15 cellular contexts compared by ENCODE assay signal in genomic region chr7:70134029-70134445, GRCh38.
DNase-seq lines count a peak whose midpoint lies in the region; ATAC-seq and TF ChIP-seq lines count a peak whose summit lies in the region.
"Had no signal": no experiment of that assay in that cellular context is flagged by ENCODE, and none has a peak within 500 bp of the region (broad histone marks: within the 10 kb centered on the region; RNA-seq: fewer than 3 reads in every experiment).

No MANE protein-coding gene starts in this region.

- TF ChIP-seq CTCF in brain (conservative IDR thresholded peaks at IDR 0.05) (no peak), neural crest cell (conservative IDR thresholded peaks at IDR 0.05) (no peak)

- peak overlapping the region; percentile 69 to 95 (median 90) for H3K27ac Mint-ChIP-seq in brain
- peak overlapping the region; percentile 78 for H3K27ac Mint-ChIP-seq in neural crest cell (ENCODE audit: unreplicated experiment)
- H3K27ac Mint-ChIP-seq: activated naive CD4-positive, alpha-beta T cell treated with anti-CD3 and anti-CD28 coated beads, Interleukin-2, amount 10 ng/mL, durations not matched to agents 7 days and 5 days; stimulated activated naive B cell treated with anti-CD40 and anti-IgM and Interleukin-4, amounts not matched to agents 10 μg/mL and 1 μg/mL and 100 μg/mL, for 72 hours had no signal

- H3K4me1 Mint-ChIP-seq in brain (peaks cover 74% of the 10 kb centered on the region), neural crest cell (peaks cover 36% of the 10 kb centered on the region)
- H3K4me1 Mint-ChIP-seq: activated naive CD4-positive, alpha-beta T cell treated with anti-CD3 and anti-CD28 coated beads, Interleukin-2, amount 10 ng/mL, durations not matched to agents 7 days and 5 days had no signal

- no peak for ATAC-seq in GM18511 (IDR thresholded peaks at IDR 0.05; ENCODE audit: unreplicated experiment)
- ATAC-seq: stimulated activated naive B cell treated with anti-CD40 and anti-IgM and Interleukin-4, amounts not matched to agents 10 μg/mL and 1 μg/mL and 100 μg/mL, for 72 hours had no signal

- DNase-seq in NCI-H1417 (lab: John Stamatoyannopoulos, UW) (peak in 2 of 3 experiments; percentile 45 to 83), NCI-H1417 treated with DMSO at 0.1 percent for 48 hours (lab: John Stamatoyannopoulos, UW) (no peak), NCI-H2227 (lab: John Stamatoyannopoulos, UW; ENCODE audit: unreplicated experiment) (peak; percentile 46), neural crest cell (ENCODE audit: low read depth, low spot score) (no peak), NCI-H2107 treated with DMSO at 0.1 percent for 48 hours (lab: John Stamatoyannopoulos, UW; ENCODE audit: unreplicated experiment) (no peak)
- DNase-seq in activated CD4-positive, alpha-beta T cell treated with anti-CD3 and anti-CD28 coated beads for 1 hour: no peak
- DNase-seq: activated CD4-positive, alpha-beta T cell treated with anti-CD3 and anti-CD28 coated beads for 4 hours; activated naive CD4-positive, alpha-beta T cell treated with anti-CD3 and anti-CD28 coated beads, Interleukin-2, amount 10 ng/mL, durations not matched to agents 7 days and 5 days; DMS53; HCEC 1CT; SHP77 treated with DMSO at 0.1 percent for 48 hours; stimulated activated CD4-positive, alpha-beta T cell treated with anti-CD3 and anti-CD28 coated beads, Interleukin-12 subunit alpha, Interleukin-12 subunit beta, amount 100 ng/mL, for 4 hours; stimulated activated naive B cell treated with anti-CD40 and anti-IgM and Interleukin-4, amounts not matched to agents 10 μg/mL and 1 μg/mL and 100 μg/mL, for 72 hours had no signal

- peaks cover 6% of the 10 kb centered on the region for H3K27me3 Mint-ChIP-seq in brain
- H3K27me3 Mint-ChIP-seq in neural crest cell (ENCODE audit: low read depth): no peaks in the 10 kb centered on the region
- H3K27me3 Mint-ChIP-seq: activated naive CD4-positive, alpha-beta T cell treated with anti-CD3 and anti-CD28 coated beads, Interleukin-2, amount 10 ng/mL, durations not matched to agents 7 days and 5 days; stimulated activated naive B cell treated with anti-CD40 and anti-IgM and Interleukin-4, amounts not matched to agents 10 μg/mL and 1 μg/mL and 100 μg/mL, for 72 hours had no signal

- H3K9me3 Mint-ChIP-seq in brain (no peaks in the 10 kb centered on the region), neural crest cell (no peaks in the 10 kb centered on the region)
- H3K9me3 Mint-ChIP-seq: activated naive CD4-positive, alpha-beta T cell treated with anti-CD3 and anti-CD28 coated beads, Interleukin-2, amount 10 ng/mL, durations not matched to agents 7 days and 5 days; stimulated activated naive B cell treated with anti-CD40 and anti-IgM and Interleukin-4, amounts not matched to agents 10 μg/mL and 1 μg/mL and 100 μg/mL, for 72 hours had no signal

- H3K4me3 Mint-ChIP-seq in brain (peak overlapping the region in 4 of 5 experiments; percentile 37 to 61 (median 51)), neural crest cell (no peak overlapping the region)
- H3K4me3 Mint-ChIP-seq: activated naive CD4-positive, alpha-beta T cell treated with anti-CD3 and anti-CD28 coated beads, Interleukin-2, amount 10 ng/mL, durations not matched to agents 7 days and 5 days; stimulated activated naive B cell treated with anti-CD40 and anti-IgM and Interleukin-4, amounts not matched to agents 10 μg/mL and 1 μg/mL and 100 μg/mL, for 72 hours had no signal

- peaks cover 10% of the 10 kb centered on the region for H3K36me3 Mint-ChIP-seq in brain
- H3K36me3 Mint-ChIP-seq in neural crest cell (ENCODE audit: low read depth): no peaks in the 10 kb centered on the region
- H3K36me3 Mint-ChIP-seq: activated naive CD4-positive, alpha-beta T cell treated with anti-CD3 and anti-CD28 coated beads, Interleukin-2, amount 10 ng/mL, durations not matched to agents 7 days and 5 days had no signal

Comparison
In these comparisons a context has a peak if more than half of its experiments do, and no peak if none do; other contexts are left out.
1. DNase-seq: peak in NCI-H1417 (2 of 3) and NCI-H2227 (single experiment); none in NCI-H1417 treated with DMSO at 0.1 percent for 48 hours (single experiment), neural crest cell (single experiment), NCI-H2107 treated with DMSO at 0.1 percent for 48 hours (single experiment) and activated CD4-positive, alpha-beta T cell treated with anti-CD3 and anti-CD28 coated beads for 1 hour (single experiment).